33 cellular contexts compared by ENCODE assay signal in genomic region chr12:109481863-109482262, GRCh38.
"Had no signal": no experiment of that assay in that cellular context is flagged by ENCODE, and none has a peak within 500 bp of the region (broad histone marks: within the 10 kb centered on the region; RNA-seq: fewer than 3 reads in every experiment).

No MANE protein-coding gene starts in this region.

- H3K27me3 ChIP-seq: MG63 had no signal

- DNase-seq: Karpas-422, Kasumi-1, MG63, MM.1S, MV-4-11, NCI-H1048, NCI-H1092, NCI-H1092 treated with DMSO at 0.1 percent for 48 hours, NCI-H1105, NCI-H1105 treated with DMSO at 0.1 percent for 48 hours, NCI-H1417 treated with DMSO at 0.1 percent for 48 hours, NCI-H1436, NCI-H1436 treated with DMSO at 0.1 percent for 48 hours, NCI-H146, NCI-H1694, NCI-H1694 treated with DMSO at 0.1 percent for 48 hours, NCI-H187, NCI-H187 treated with DMSO at 0.1 percent for 48 hours, NCI-H1930, NCI-H2029, NCI-H2029 treated with DMSO at 0.1 percent for 48 hours, NCI-H2081, NCI-H2081 treated with DMSO at 0.1 percent for 48 hours, NCI-H2107, NCI-H2171, NCI-H2171 treated with DMSO at 0.1 percent for 48 hours, NCI-H2227 treated with DMSO at 0.1 percent for 48 hours, NCI-H226, NCI-H446, NCI-H446 treated with DMSO at 0.1 percent for 48 hours, NCI-H510A, NCI-H510A treated with DMSO at 0.1 percent for 48 hours, NCI-H524 had no signal

- H3K9me3 ChIP-seq: MG63 had no signal

- H3K4me3 ChIP-seq: MG63 had no signal
